1 cellular context compared by ENCODE assay signal in genomic region chr22:33867118-33867863, GRCh38.
TF ChIP-seq lines count a peak whose summit lies in the region.

No MANE protein-coding gene starts in this region.

TF ChIP-seq in GM23338, 12 proteins besides CTCF, POLR2A, EP300 and RAD21 (continued from another document):
- TF ChIP-seq ZNF462 (CRISPR knock-in tag; IDR thresholded peaks at IDR 0.05) (no peak), EZH2 (IDR thresholded peaks at IDR 0.05; ENCODE audit: low read depth, unreplicated experiment) (no peak), ZNF331 (CRISPR knock-in tag; IDR thresholded peaks at IDR 0.05; ENCODE audit: low read depth) (no peak), EZH2phosphoT487 (IDR thresholded peaks at IDR 0.05; ENCODE audit: unreplicated experiment) (no peak), JUNB (IDR thresholded peaks at IDR 0.05; ENCODE audit: unreplicated experiment) (no peak)
TF ChIP-seq in GM23338: peak in this region for 0.
